ENCODE assay signal across 27 cellular contexts in the genomic region with DNA sequence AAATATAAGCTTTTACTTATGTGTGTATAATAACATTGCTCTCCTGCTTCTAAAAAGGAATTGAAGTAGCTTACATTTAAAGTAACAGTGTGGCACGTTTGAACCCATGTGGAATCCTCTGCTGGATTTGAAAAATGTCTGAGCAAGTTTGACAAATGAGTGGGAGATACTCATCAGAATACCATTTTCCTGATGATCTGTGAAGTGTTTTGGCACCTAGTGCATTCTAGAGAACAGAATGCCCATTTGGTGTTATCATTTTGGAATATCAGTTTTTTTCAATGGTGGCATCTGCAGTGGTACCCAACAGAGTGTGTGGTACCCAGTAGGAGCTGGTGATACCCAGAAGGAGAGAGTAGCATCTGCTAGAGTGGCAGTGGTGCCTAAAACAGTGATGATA.
"Had no signal": no experiment of that assay in that cellular context is flagged by ENCODE, and none has a peak within 500 bp of the region (broad histone marks: within the 10 kb centered on the region; RNA-seq: fewer than 3 reads in every experiment).

No MANE protein-coding gene starts in this region.

- H3K27ac ChIP-seq: brain microvascular endothelial cell, SJCRH30, SK-N-MC, WERI-Rb-1 had no signal

- DNase-seq: activated CD4-positive, alpha-beta memory T cell treated with anti-CD3 and anti-CD28 coated beads, Interleukin-2, amount 10 ng/mL, durations not matched to agents 7 days and 5 days; activated CD4-positive, alpha-beta T cell treated with anti-CD3 and anti-CD28 coated beads for 1 hour; activated CD4-positive, alpha-beta T cell treated with anti-CD3 and anti-CD28 coated beads for 48 hours; activated CD4-positive, CD25-positive, alpha-beta regulatory T cell; activated CD8-positive, alpha-beta memory T cell treated with anti-CD3 and anti-CD28 coated beads for 24 hours; activated CD8-positive, alpha-beta memory T cell treated with anti-CD3 and anti-CD28 coated beads, Interleukin-2, amount 10 ng/mL, durations not matched to agents 7 days and 5 days; activated CD8-positive, alpha-beta memory T cell treated with anti-CD3 and anti-CD28 coated beads, Interleukin-2, amount 50 U/mL, for 48 hours; activated effector memory CD4-positive, alpha-beta T cell treated with Interleukin-2 at 50 U/mL for 16 hours; activated naive CD4-positive, alpha-beta T cell treated with anti-CD3 and anti-CD28 coated beads, Interleukin-2, amount 10 ng/mL, durations not matched to agents 7 days and 5 days; activated naive CD8-positive, alpha-beta T cell treated with anti-CD3 and anti-CD28 coated beads, Interleukin-2, amount 50 U/mL, for 24 hours; activated T-cell treated with anti-CD3 and anti-CD28 coated beads, Interleukin-2, amount 50 U/mL, for 48 hours; Kasumi-1; NCI-H1048; NCI-H1105 treated with DMSO at 0.1 percent for 48 hours; NCI-H1436; NCI-H1694; NCI-H1930; NCI-H2081 treated with DMSO at 0.1 percent for 48 hours; NCI-H446 treated with DMSO at 0.1 percent for 48 hours; NCI-H524; Right ventricle myocardium superior; SJCRH30; T1000; WERI-Rb-1 had no signal

- ATAC-seq: activated CD8-positive, alpha-beta memory T cell treated with anti-CD3 and anti-CD28 coated beads, Interleukin-2, amount 10 ng/mL, durations not matched to agents 7 days and 5 days; activated naive CD8-positive, alpha-beta T cell treated with anti-CD3 and anti-CD28 coated beads, Interleukin-2, amount 50 U/mL, for 24 hours had no signal

- H3K36me3 ChIP-seq: brain microvascular endothelial cell, MG63, SJCRH30, WERI-Rb-1 had no signal

- H3K4me3 ChIP-seq: MG63, SJCRH30, SK-N-MC had no signal

- H3K27me3 ChIP-seq: brain microvascular endothelial cell, MG63, SJCRH30 had no signal

- H3K9me3 ChIP-seq: MG63, SJCRH30 had no signal

- H3K4me1 ChIP-seq: SJCRH30 had no signal
